ENCODE assay signal across 25 cellular contexts in the genomic region with DNA sequence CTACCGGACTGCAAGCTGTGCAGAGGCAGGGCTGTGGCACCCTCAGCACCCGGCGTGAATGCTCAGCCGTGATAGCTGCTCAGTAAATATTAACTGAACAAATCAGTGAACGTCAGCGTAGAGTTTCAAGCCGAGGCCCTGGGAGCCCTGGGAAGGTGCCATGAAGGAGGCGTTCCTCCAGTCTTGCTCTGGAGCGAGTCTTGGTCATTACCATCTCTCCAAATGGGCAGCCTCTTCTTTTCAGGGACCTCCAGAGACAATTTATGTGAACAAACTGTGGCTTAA.
"Had no signal": no experiment of that assay in that cellular context is flagged by ENCODE, and none has a peak within 500 bp of the region (broad histone marks: within the 10 kb centered on the region; RNA-seq: fewer than 3 reads in every experiment).

No MANE protein-coding gene starts in this region.

- H3K79me2 ChIP-seq: hepatocyte, parathyroid adenoma had no signal

- H3K4me1 Mint-ChIP-seq: naive B cell; stimulated activated effector memory CD8-positive, alpha-beta T cell treated with anti-CD3 and anti-CD28 coated beads, Interleukin-12 subunit alpha, Interleukin-12 subunit beta, amount 100 ng/mL, for 72 hours had no signal

- H3K9me3 ChIP-seq: esophagus muscularis mucosa, gastroesophageal sphincter, heart left ventricle, left ventricle myocardium inferior, lower lobe of right lung, testis, tibial artery, upper lobe of left lung had no signal

- H3K27me3 ChIP-seq: esophagus muscularis mucosa, gastroesophageal sphincter, heart left ventricle, hepatocyte, testis, upper lobe of left lung had no signal

- H2AFZ ChIP-seq: hepatocyte, parathyroid adenoma had no signal

- H3K4me3 Mint-ChIP-seq: naive B cell; natural killer cell treated with Interleukin-12 subunit alpha and Interleukin-12 subunit beta and Interleukin-15 and Interleukin-18, amount 100 ng/mL, for 72 hours; neural crest cell; stimulated activated effector memory CD8-positive, alpha-beta T cell treated with anti-CD3 and anti-CD28 coated beads, Interleukin-12 subunit alpha, Interleukin-12 subunit beta, amount 100 ng/mL, for 72 hours had no signal

- H3K36me3 Mint-ChIP-seq: natural killer cell treated with Interleukin-12 subunit alpha and Interleukin-12 subunit beta and Interleukin-15 and Interleukin-18, amount 100 ng/mL, for 72 hours; stimulated activated effector memory CD8-positive, alpha-beta T cell treated with anti-CD3 and anti-CD28 coated beads, Interleukin-12 subunit alpha, Interleukin-12 subunit beta, amount 100 ng/mL, for 72 hours had no signal

- H3K27ac ChIP-seq: esophagus muscularis mucosa, foreskin keratinocyte, gastroesophageal sphincter, heart left ventricle, hepatocyte, left ventricle myocardium inferior, lower lobe of right lung, parathyroid adenoma, testis, tibial artery, upper lobe of left lung had no signal

- H3K4me1 ChIP-seq: esophagus muscularis mucosa, foreskin keratinocyte, gastroesophageal sphincter, heart left ventricle, left ventricle myocardium inferior, lower lobe of right lung, parathyroid adenoma, testis, tibial artery, upper lobe of left lung had no signal

- H3K27ac Mint-ChIP-seq: naive B cell; natural killer cell treated with Interleukin-12 subunit alpha and Interleukin-12 subunit beta and Interleukin-15 and Interleukin-18, amount 100 ng/mL, for 72 hours; progenitor cell of endocrine pancreas; stimulated activated effector memory CD8-positive, alpha-beta T cell treated with anti-CD3 and anti-CD28 coated beads, Interleukin-12 subunit alpha, Interleukin-12 subunit beta, amount 100 ng/mL, for 72 hours had no signal

- DNase-seq: dermis blood vessel endothelial cell; effector memory CD4-positive, alpha-beta T cell; foreskin keratinocyte; heart left ventricle; left colon; left ventricle myocardium inferior; lower lobe of right lung; naive B cell; stimulated activated CD4-positive, alpha-beta T cell treated with anti-CD3 and anti-CD28 coated beads, Interleukin-2, amount 100 ng/mL, for 24 hours; stimulated activated CD4-positive, alpha-beta T cell treated with anti-CD3 and anti-CD28 coated beads, Interleukin-4, amount 100 ng/mL, for 24 hours; stimulated activated naive CD4-positive, alpha-beta T cell treated with Interleukin-2 at 50 U/mL for 16 hours; substantia nigra; testis; tibial artery had no signal

- H3K36me3 ChIP-seq: esophagus muscularis mucosa, gastroesophageal sphincter, heart left ventricle, left ventricle myocardium inferior, lower lobe of right lung, tibial artery, upper lobe of left lung had no signal

- H3K4me3 ChIP-seq: esophagus muscularis mucosa, gastroesophageal sphincter, heart left ventricle, hepatocyte, left ventricle myocardium inferior, lower lobe of right lung, smooth muscle cell, testis, tibial artery, upper lobe of left lung had no signal

- H3K4me2 ChIP-seq: hepatocyte, smooth muscle cell had no signal

- H3K9ac ChIP-seq: parathyroid adenoma had no signal

- ATAC-seq: foreskin keratinocyte; gastroesophageal sphincter; heart left ventricle; left colon; lower lobe of right lung; natural killer cell treated with Interleukin-12 subunit alpha and Interleukin-12 subunit beta and Interleukin-15 and Interleukin-18, amount 100 ng/mL, for 72 hours; sciatic nerve; stimulated activated effector memory CD8-positive, alpha-beta T cell treated with anti-CD3 and anti-CD28 coated beads, Interleukin-12 subunit alpha, Interleukin-12 subunit beta, amount 100 ng/mL, for 72 hours had no signal

- H3K9me3 Mint-ChIP-seq: naive B cell; natural killer cell treated with Interleukin-12 subunit alpha and Interleukin-12 subunit beta and Interleukin-15 and Interleukin-18, amount 100 ng/mL, for 72 hours; neural crest cell; stimulated activated effector memory CD8-positive, alpha-beta T cell treated with anti-CD3 and anti-CD28 coated beads, Interleukin-12 subunit alpha, Interleukin-12 subunit beta, amount 100 ng/mL, for 72 hours had no signal
